In genomic region chr17:74176546-74177001, GRCh38 we compare ENCODE assay signal across 8 cellular contexts. TPM values are rescaled to one million over a fixed set of nuclear protein-coding genes. Genes with fewer than 3 reads are reported as not detected.
DNase-seq lines count a peak whose midpoint lies in the region; ATAC-seq, FAIRE-seq and TF ChIP-seq lines count a peak whose summit lies in the region.

No MANE protein-coding gene starts in this region.

- H3K27me3 Mint-ChIP-seq in T-helper 17 cell (peaks cover 68% of the 10 kb centered on the region), MCF 10A (ENCODE audit: insufficient read depth, unreplicated experiment) (peaks cover 64% of the 10 kb centered on the region)

- intact Hi-C loops in MCF 10A (cut with micrococcal nuclease): loop anchor here (1.0 to 10.0 kb wide), 3 partner anchors 86 to 581 kb away; no protein-coding TSS in a partner anchor

- peak; percentile 80 to 94 for DNase-seq in NCI-H524 (lab: John Stamatoyannopoulos, UW)
- no peak for DNase-seq in NCI-H524 treated with DMSO at 0.1 percent for 48 hours (lab: John Stamatoyannopoulos, UW)
- peak; percentile 38 for DNase-seq in NCI-H1417 treated with DMSO at 0.1 percent for 48 hours (lab: John Stamatoyannopoulos, UW)
- no peak for DNase-seq in T-helper 17 cell
- DNase-seq in MCF 10A (ENCODE audit: unreplicated experiment): peak; percentile 67
- DNase-seq in stimulated activated CD4-positive, alpha-beta T cell treated with anti-CD3 and anti-CD28 coated beads, Interleukin-1b, Interleukin-23, amount 100 ng/mL, for 4 hours (ENCODE audit: low read depth in 2 of 2): peak; percentile 12 to 21
- DNase-seq in amniotic stem cell (lab: John Stamatoyannopoulos, UW): no peak

- H3K4me3 Mint-ChIP-seq in T-helper 17 cell: no peak overlapping the region
- H3K4me3 Mint-ChIP-seq in MCF 10A (ENCODE audit: unreplicated experiment): no peak overlapping the region

- H3K27ac Mint-ChIP-seq in T-helper 17 cell: no peak overlapping the region
- H3K27ac Mint-ChIP-seq in MCF 10A (ENCODE audit: low read depth, unreplicated experiment): no peak overlapping the region

- BruUV-seq in MCF 10A (replicated peaks; lab: Mats Ljungman, UMichigan): no TSS peak

- peak; percentile 51 for ATAC-seq in T-helper 17 cell

- H3K36me3 Mint-ChIP-seq in T-helper 17 cell (ENCODE audit: low read depth): no peaks in the 10 kb centered on the region
- no peaks in the 10 kb centered on the region for H3K36me3 Mint-ChIP-seq in MCF 10A (ENCODE audit: insufficient read depth, unreplicated experiment)

- POLR2A ChIA-PET in MCF 10A (lab: Yijun Ruan, JAX): interaction anchor here (0.9 kb wide), 1 partner anchor 27 kb away, joined by 3 read pairs; the partner anchor contains the start of gene RPL38

- CTCF ChIA-PET in MCF 10A (lab: Yijun Ruan, JAX): interaction anchor here (0.7 to 3.2 kb wide), 18 partner anchors 11 to 813 kb away, joined by 3 to 57 read pairs (median 4); no protein-coding TSS in a partner anchor

- H3K9me3 Mint-ChIP-seq in MCF 10A (ENCODE audit: unreplicated experiment): no peaks in the 10 kb centered on the region

- peak; percentile 89 for TF ChIP-seq CTCF in MCF 10A (IDR thresholded peaks at IDR 0.05; ENCODE audit: unreplicated experiment)

- no peaks in the 10 kb centered on the region for H3K9me3 ChIP-seq in T-helper 17 cell (ENCODE audit: control insufficient read depth, low read length, poor library complexity, severe bottlenecking)

- FAIRE-seq in islet of Langerhans (lab: Jason Lieb, UNC): peak; percentile 41

- H3K4me1 Mint-ChIP-seq in T-helper 17 cell (peaks cover 8% of the 10 kb centered on the region), MCF 10A (ENCODE audit: insufficient read depth, unreplicated experiment) (peaks cover 6% of the 10 kb centered on the region)

RNA-seq across cellular contexts. Expression of gene RPL38, which starts 26.9 kb away (rescaled TPM):
- total RNA-seq in T-helper 17 cell (1,000 to 10,000 TPM; 1,542 to 1,684 TPM), MCF 10A (2022) (1,197 and 1,378 TPM in 2 replicates)

RNA-seq across cellular contexts. Expression of gene TTYH2, which starts 36.8 kb away (rescaled TPM):
- 10 to 100 TPM; 19.8 to 23.2 TPM for total RNA-seq in T-helper 17 cell
- 0.12 and 0.66 TPM in 2 replicates for total RNA-seq in MCF 10A (2022)

Comparison
In these comparisons a context has a peak if more than half of its experiments do, and no peak if none do; other contexts are left out.
1. DNase-seq: peak in NCI-H524 (2 of 2), NCI-H1417 treated with DMSO at 0.1 percent for 48 hours (single experiment), MCF 10A (single experiment) and stimulated activated CD4-positive, alpha-beta T cell treated with anti-CD3 and anti-CD28 coated beads, Interleukin-1b, Interleukin-23, amount 100 ng/mL, for 4 hours (2 of 2); none in NCI-H524 treated with DMSO at 0.1 percent for 48 hours (single experiment), T-helper 17 cell (0 of 3) and amniotic stem cell (single experiment).
2. RNA of gene TTYH2, which starts 36.8 kb away (total RNA-seq): 19.8 to 23.2 TPM in T-helper 17 cell; 0.12 to 0.66 TPM in MCF 10A; every median in the first group is over 10 times any median in the second.